ENCODE assay signal across 1 cellular context in the genomic region with DNA sequence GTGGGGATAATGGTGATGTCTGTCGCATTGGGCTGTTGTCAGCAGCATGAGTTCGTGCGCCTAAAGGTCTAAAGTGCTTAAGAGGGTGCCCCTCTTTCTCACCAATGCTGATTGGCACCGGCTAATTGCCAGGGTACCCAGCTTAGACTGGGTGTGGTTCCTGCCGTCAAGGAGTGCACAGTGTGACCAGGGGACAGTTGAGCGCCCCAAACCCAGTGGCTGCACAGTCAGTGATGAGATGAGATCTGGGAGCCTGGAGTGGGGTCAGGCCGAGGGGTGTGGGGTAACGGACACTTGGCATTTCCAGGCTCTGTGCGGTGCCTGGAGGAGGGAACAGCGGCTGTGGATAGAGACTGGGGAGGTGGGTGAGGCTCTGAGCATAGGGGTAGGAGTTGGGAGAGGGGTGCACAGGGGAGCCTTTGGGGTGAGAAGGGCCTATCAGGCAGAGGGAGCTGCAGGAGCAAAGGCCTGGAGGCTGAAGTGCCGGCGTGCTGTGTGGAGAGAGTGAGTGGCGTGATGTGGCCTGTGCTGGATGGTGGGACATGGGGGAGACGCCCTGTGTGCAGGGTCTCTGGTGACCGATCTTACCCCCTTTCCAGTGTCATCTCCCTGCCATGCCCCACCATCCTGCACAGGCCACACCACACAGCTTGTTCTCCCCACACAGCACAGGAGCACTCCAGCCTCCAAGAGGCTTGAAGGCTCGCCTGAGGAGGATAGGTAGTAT.
TF ChIP-seq lines count a peak whose summit lies in the region.

No MANE protein-coding gene starts in this region.

TF ChIP-seq in HepG2, 621 proteins besides CTCF, POLR2A, EP300 and RAD21 (continued from another document):
- TF ChIP-seq PATZ1 (CRISPR knock-in tag; IDR thresholded peaks at IDR 0.05) (no peak), FOSL2 (CRISPR knock-in tag; IDR thresholded peaks at IDR 0.05) (no peak), ZNF484 (CRISPR knock-in tag; IDR thresholded peaks at IDR 0.05; ENCODE audit: borderline replicate concordance, low read depth) (no peak), RFX3 (CRISPR knock-in tag; IDR thresholded peaks at IDR 0.05) (no peak), ZNF615 (CRISPR knock-in tag; IDR thresholded peaks at IDR 0.05; ENCODE audit: borderline replicate concordance) (no peak), POLR2G (IDR thresholded peaks at IDR 0.05; ENCODE audit: low read depth, low read length) (peak; percentile 22; the same call in 1 of the 2 replicates)
- TF ChIP-seq, protein P1, sequence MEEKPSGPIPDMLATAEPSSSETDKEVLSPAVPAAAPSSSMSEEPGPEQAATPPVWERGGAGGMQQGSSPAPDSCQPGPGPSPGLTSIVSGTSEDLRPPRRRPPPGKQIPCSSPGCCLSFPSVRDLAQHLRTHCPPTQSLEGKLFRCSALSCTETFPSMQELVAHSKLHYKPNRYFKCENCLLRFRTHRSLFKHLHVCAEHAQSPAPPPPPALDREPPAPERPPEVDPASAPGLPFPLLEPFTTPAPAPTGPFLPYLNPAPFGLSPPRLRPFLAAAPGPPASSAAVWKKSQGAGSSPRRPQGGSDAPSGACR (CRISPR knock-in tag; IDR thresholded peaks at IDR 0.05) = no peak
TF ChIP-seq in HepG2: peak in this region for 4.
